In genomic region chr9:22529426-22530199, GRCh38 we compare ENCODE assay signal across 19 cellular contexts.
DNase-seq lines count a peak whose midpoint lies in the region; ATAC-seq and TF ChIP-seq lines count a peak whose summit lies in the region.
"Had no signal": no experiment of that assay in that cellular context is flagged by ENCODE, and none has a peak within 500 bp of the region (broad histone marks: within the 10 kb centered on the region; RNA-seq: fewer than 3 reads in every experiment).

No MANE protein-coding gene starts in this region.

- H3K27me3 ChIP-seq in psoas muscle (ENCODE audit: insufficient read depth in 3 of 3, low read length in 2 of 3) = no peaks in the 10 kb centered on the region
- H3K27me3 ChIP-seq: cardiac muscle cell, right atrium auricular region had no signal

- no peaks in the 10 kb centered on the region for H3K9me3 ChIP-seq in psoas muscle
- H3K9me3 ChIP-seq: right atrium auricular region, thoracic aorta had no signal

- no peaks in the 10 kb centered on the region for H3K36me3 ChIP-seq in psoas muscle (ENCODE audit: insufficient read depth in 1 of 2, low read depth in 1 of 2)
- H3K36me3 ChIP-seq: cardiac muscle cell, left ventricle myocardium inferior, right atrium auricular region, thoracic aorta had no signal

- ATAC-seq in psoas muscle = peak in 3 of 4 donors; percentile 57 to 72 (median 64)
- ATAC-seq: activated T-helper 17 cell treated with anti-CD3 and anti-CD28 coated beads, Interleukin-2, amount 50 U/mL, for 72 hours; stimulated activated memory B cell treated with anti-CD40 and anti-IgM and Interleukin-4, amounts not matched to agents 10 μg/mL and 1 μg/mL and 100 μg/mL, for 72 hours had no signal

- no peak for TF ChIP-seq CTCF in choroid plexus epithelial cell (conservative IDR thresholded peaks at IDR 0.05; ENCODE audit: low read depth, low read length)
- no peak for TF ChIP-seq CTCF in psoas muscle (IDR thresholded peaks at IDR 0.05)

- intact Hi-C loops in psoas muscle (cut with DNase I) = loop anchor here in 1 of 2 donors (5.0 kb wide), 2 partner anchors 153 to 563 kb away; no protein-coding TSS in a partner anchor

- peak; percentile 32 for DNase-seq in H4 (ENCODE audit: low spot score)
- peak; percentile 15 for DNase-seq in NCI-H69 (lab: John Stamatoyannopoulos, UW)
- DNase-seq in choroid plexus epithelial cell (ENCODE audit: low read depth) = peak; percentile 1
- DNase-seq in psoas muscle = no peak
- no peak for DNase-seq in NCI-H1092 (lab: John Stamatoyannopoulos, UW)
- DNase-seq in NCI-H2029 treated with DMSO at 0.1 percent for 48 hours (lab: John Stamatoyannopoulos, UW) = no peak
- DNase-seq in SIG-M5 (lab: John Stamatoyannopoulos, UW) = no peak
- DNase-seq: activated CD4-positive, alpha-beta T cell treated with anti-CD3 and anti-CD28 coated beads for 1 hour; activated naive CD8-positive, alpha-beta T cell treated with anti-CD3 and anti-CD28 coated beads, Interleukin-2, amount 10 ng/mL, durations not matched to agents 7 days and 5 days; COR-L47; left ventricle myocardium inferior; NCI-H187; NK-92 treated with Interleukin-12 subunit alpha and Interleukin-12 subunit beta, amount 100 ng/mL, for 24 hours; nucleus accumbens had no signal

- H3K4me1 ChIP-seq in psoas muscle = peaks cover 13% of the 10 kb centered on the region
- H3K4me1 ChIP-seq: left ventricle myocardium inferior, right atrium auricular region had no signal

- 32 to 38% (median 34%) methylated on average over 6 of the region's 6 CpGs for WGBS in psoas muscle, 3 donors

- H3K27ac ChIP-seq in psoas muscle = no peak overlapping the region
- H3K27ac ChIP-seq: cardiac muscle cell, left ventricle myocardium inferior, right atrium auricular region, thoracic aorta had no signal

- H3K4me3 ChIP-seq in choroid plexus epithelial cell (ENCODE audit: low read depth, low read length) (no peak overlapping the region), psoas muscle (no peak overlapping the region)
- H3K4me3 ChIP-seq: cardiac muscle cell, left ventricle myocardium inferior, right atrium auricular region, thoracic aorta had no signal

Comparison
In these comparisons a context has a peak if more than half of its experiments do, and no peak if none do; other contexts are left out.
1. DNase-seq: peak in H4 (single experiment), NCI-H69 (single experiment) and choroid plexus epithelial cell (single experiment); none in psoas muscle (0 of 2), NCI-H1092 (single experiment), NCI-H2029 treated with DMSO at 0.1 percent for 48 hours (single experiment) and SIG-M5 (single experiment).